ENCODE assay signal across 23 cellular contexts in genomic region chr13:22135446-22135845, GRCh38.
"Had no signal": no experiment of that assay in that cellular context is flagged by ENCODE, and none has a peak within 500 bp of the region (broad histone marks: within the 10 kb centered on the region; RNA-seq: fewer than 3 reads in every experiment).

No MANE protein-coding gene starts in this region.

- H3K27ac ChIP-seq: adrenal gland, PC-9, VCaP had no signal

- H3K9me3 ChIP-seq: adrenal gland had no signal

- H3K36me3 ChIP-seq: adrenal gland had no signal

- ATAC-seq: activated CD4-positive, alpha-beta T cell treated with anti-CD3 and anti-CD28 coated beads for 36 hours; activated CD8-positive, alpha-beta T cell treated with anti-CD3 and anti-CD28 coated beads, Interleukin-2, amount 10 ng/mL, durations not matched to agents 7 days and 5 days had no signal

- H3K4me2 ChIP-seq: PC-9 had no signal

- H3K27ac Mint-ChIP-seq: activated CD4-positive, alpha-beta T cell treated with anti-CD3 and anti-CD28 coated beads for 36 hours; activated CD8-positive, alpha-beta T cell treated with anti-CD3 and anti-CD28 coated beads, Interleukin-2, amount 10 ng/mL, durations not matched to agents 7 days and 5 days; activated naive CD8-positive, alpha-beta T cell treated with anti-CD3 and anti-CD28 coated beads, Interleukin-2, amount 10 ng/mL, durations not matched to agents 7 days and 5 days had no signal

- H3K27me3 Mint-ChIP-seq: activated CD4-positive, alpha-beta T cell treated with anti-CD3 and anti-CD28 coated beads for 36 hours; activated naive CD8-positive, alpha-beta T cell treated with anti-CD3 and anti-CD28 coated beads, Interleukin-2, amount 10 ng/mL, durations not matched to agents 7 days and 5 days had no signal

- DNase-seq: activated CD4-positive, alpha-beta T cell treated with anti-CD3 and anti-CD28 coated beads for 36 hours; activated CD4-positive, alpha-beta T cell treated with anti-CD3 and anti-CD28 coated beads, Interleukin-2, amount 50 U/mL, for 4 hours; activated CD8-positive, alpha-beta memory T cell treated with anti-CD3 and anti-CD28 coated beads, Interleukin-2, amount 50 U/mL, for 48 hours; activated CD8-positive, alpha-beta T cell treated with anti-CD3 and anti-CD28 coated beads, Interleukin-2, amount 10 ng/mL, durations not matched to agents 7 days and 5 days; activated naive CD4-positive, alpha-beta T cell treated with anti-CD3 and anti-CD28 coated beads, Interleukin-2, amount 50 U/mL, for 16 hours; activated naive CD8-positive, alpha-beta T cell treated with anti-CD3 and anti-CD28 coated beads, Interleukin-2, amount 10 ng/mL, durations not matched to agents 7 days and 5 days; activated T-cell treated with anti-CD3 and anti-CD28 coated beads, Interleukin-2, amount 50 U/mL, for 1 hour; adrenal gland; aorta; central memory CD4-positive, alpha-beta T cell; Kasumi-1; KBM-7; NCI-H1048; NCI-H146; NCI-H187 treated with DMSO at 0.1 percent for 48 hours; NCI-H2081 treated with DMSO at 0.1 percent for 48 hours; NCI-H446; NCI-H524; PC-9; SHP77 treated with DMSO at 0.1 percent for 48 hours; T-helper 2 cell; T1000 had no signal

- H2AFZ ChIP-seq: PC-9 had no signal

- H3K4me1 ChIP-seq: adrenal gland had no signal

- H3K27me3 ChIP-seq: adrenal gland had no signal

- H3K4me3 Mint-ChIP-seq: activated CD4-positive, alpha-beta T cell treated with anti-CD3 and anti-CD28 coated beads for 36 hours; activated CD8-positive, alpha-beta T cell treated with anti-CD3 and anti-CD28 coated beads, Interleukin-2, amount 10 ng/mL, durations not matched to agents 7 days and 5 days; activated naive CD8-positive, alpha-beta T cell treated with anti-CD3 and anti-CD28 coated beads, Interleukin-2, amount 10 ng/mL, durations not matched to agents 7 days and 5 days had no signal

- H3K4me3 ChIP-seq: adrenal gland, PC-9 had no signal
